Comparison of ENCODE assay signal across 8 cellular contexts in the genomic region with DNA sequence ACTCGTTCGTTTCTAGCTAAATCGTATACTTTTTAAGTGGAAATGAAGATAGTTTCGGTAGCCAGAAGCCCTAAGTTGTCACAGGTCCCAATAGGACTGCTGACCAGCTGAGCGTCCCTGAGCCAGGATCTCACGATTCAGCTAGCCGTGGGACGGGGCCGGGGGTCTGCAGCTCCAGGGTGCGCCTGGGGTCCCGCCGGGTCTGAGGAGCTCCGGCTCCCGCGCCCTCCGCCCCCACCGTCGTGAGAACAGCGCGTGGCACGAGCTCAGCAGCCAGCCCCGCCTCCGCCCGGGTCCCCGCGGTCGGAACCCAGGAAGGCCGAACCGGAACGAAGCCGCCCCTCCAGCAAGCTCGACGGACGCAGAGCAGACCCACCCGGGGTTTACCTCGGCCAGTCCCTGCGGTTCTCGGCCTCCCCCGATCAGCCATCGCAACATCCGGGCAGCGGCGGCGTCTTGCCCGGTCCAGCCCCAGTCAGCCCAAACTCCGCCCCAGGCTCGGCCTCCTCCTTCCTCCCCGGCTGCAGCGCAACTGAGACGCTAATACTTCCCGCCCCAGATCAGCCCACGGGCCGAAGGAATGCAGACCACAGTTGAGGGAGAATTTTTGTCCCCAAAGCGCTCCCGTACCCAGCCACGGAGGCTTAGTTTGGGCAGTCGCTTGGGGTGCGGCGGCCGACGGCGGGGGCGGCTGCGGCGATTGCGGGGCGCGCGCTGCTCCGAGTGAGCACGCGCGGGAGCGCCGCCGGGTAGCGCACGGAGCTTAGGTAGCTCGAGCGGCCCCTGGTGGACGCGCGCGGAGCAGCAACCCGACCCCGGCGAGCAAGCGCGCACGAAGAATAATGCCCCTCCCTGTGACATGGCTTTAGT. TPM values are rescaled to one million over a fixed set of nuclear protein-coding genes. Genes with fewer than 3 reads are reported as not detected.
A peak's percentile ranks its signal among the peaks of the same experiment; 100 is the strongest.
DNase-seq lines count a peak whose midpoint lies in the region; ATAC-seq and TF ChIP-seq lines count a peak whose summit lies in the region.

A gene with protein sequence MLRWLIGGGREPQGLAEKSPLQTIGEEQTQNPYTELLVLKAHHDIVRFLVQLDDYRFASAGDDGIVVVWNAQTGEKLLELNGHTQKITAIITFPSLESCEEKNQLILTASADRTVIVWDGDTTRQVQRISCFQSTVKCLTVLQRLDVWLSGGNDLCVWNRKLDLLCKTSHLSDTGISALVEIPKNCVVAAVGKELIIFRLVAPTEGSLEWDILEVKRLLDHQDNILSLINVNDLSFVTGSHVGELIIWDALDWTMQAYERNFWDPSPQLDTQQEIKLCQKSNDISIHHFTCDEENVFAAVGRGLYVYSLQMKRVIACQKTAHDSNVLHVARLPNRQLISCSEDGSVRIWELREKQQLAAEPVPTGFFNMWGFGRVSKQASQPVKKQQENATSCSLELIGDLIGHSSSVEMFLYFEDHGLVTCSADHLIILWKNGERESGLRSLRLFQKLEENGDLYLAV (minus strand): TSS at position 534 of the 870 bp plus-strand sequence. CDS start 96 bp downstream, at position 438.

- H3K36me3 Mint-ChIP-seq in activated naive CD4-positive, alpha-beta T cell treated with anti-CD3 and anti-CD28 coated beads, Interleukin-2, amount 50 U/mL, for 24 hours = no peaks in the 10 kb centered on the region

- peak within 1 kb of the TSS; percentile 97 to 99 for H3K27ac ChIP-seq in testis

- H3K27me3 ChIP-seq in testis = no peaks in the 10 kb centered on the region

- H3K27ac Mint-ChIP-seq in activated naive CD4-positive, alpha-beta T cell treated with anti-CD3 and anti-CD28 coated beads, Interleukin-2, amount 50 U/mL, for 24 hours = peak within 1 kb of the TSS; percentile 79

- H3K4me3 Mint-ChIP-seq in activated naive CD4-positive, alpha-beta T cell treated with anti-CD3 and anti-CD28 coated beads, Interleukin-2, amount 50 U/mL, for 24 hours = peak within 1 kb of the TSS; percentile 85

- peaks cover 13% of the 10 kb centered on the region for H3K27me3 Mint-ChIP-seq in activated naive CD4-positive, alpha-beta T cell treated with anti-CD3 and anti-CD28 coated beads, Interleukin-2, amount 50 U/mL, for 24 hours

- peaks cover 8% of the 10 kb centered on the region for H3K4me1 ChIP-seq in testis

- peak; percentile 89 for ATAC-seq in HG02571 (IDR thresholded peaks at IDR 0.05; ENCODE audit: unreplicated experiment)
- peak; percentile 97 for ATAC-seq in SK-N-SH treated with all-trans-retinoic acid at 6 μM for 48 hours
- peak; percentile 97 for ATAC-seq in omental fat pad (ENCODE audit: low FRiP score)

- no peaks in the 10 kb centered on the region for H3K9me3 ChIP-seq in testis

- 0% methylated on average over 16 to 77 of the region's 90 CpGs for WGBS in testis, 2 donors

- H3K4me1 Mint-ChIP-seq in activated naive CD4-positive, alpha-beta T cell treated with anti-CD3 and anti-CD28 coated beads, Interleukin-2, amount 50 U/mL, for 24 hours = peaks cover 15% of the 10 kb centered on the region

- H3K4me3 ChIP-seq in NB4 (ENCODE audit: low read depth, low read length) (peak within 1 kb of the TSS; percentile 80), testis (peak within 1 kb of the TSS; percentile 84 to 97)

- DNase-seq in GM10266 (ENCODE audit: extremely low spot score) (peak; percentile 92), NB4 (ENCODE audit: low read depth) (peak; percentile 97), glomerular endothelial cell (ENCODE audit: extremely low read depth, low read depth, low spot score) (peak; percentile 45), omental fat pad (ENCODE audit: low spot score) (peak; percentile 65), testis (peak; percentile 94)

- no peaks in the 10 kb centered on the region for H3K9me3 Mint-ChIP-seq in activated naive CD4-positive, alpha-beta T cell treated with anti-CD3 and anti-CD28 coated beads, Interleukin-2, amount 50 U/mL, for 24 hours

- intact Hi-C loops in testis (cut with DNase I; ENCODE audit: low total_unique reads) = loop anchor here (5.0 kb wide), 1 partner anchor 405 kb away; a partner anchor contains a TSS

- peak; percentile 55 for TF ChIP-seq POLR2A in NB4 (IDR thresholded peaks at IDR 0.05; ENCODE audit: extremely low read depth, insufficient read length)
- TF ChIP-seq POLR2A in testis (IDR thresholded peaks at IDR 0.05) = no peak

- TF ChIP-seq CTCF in GM10266 (IDR thresholded peaks at IDR 0.05; ENCODE audit: control insufficient read depth, insufficient read depth, low read depth, missing control alignments) (peak; percentile 95), NB4 (IDR thresholded peaks at IDR 0.05; ENCODE audit: low read depth, low read length) (peak; percentile 66), omental fat pad (IDR thresholded peaks at IDR 0.05) (peak in 1 of 3 donors; percentile 94), testis (IDR thresholded peaks at IDR 0.05) (peak; percentile 95 to 98 (median 96))

- no peaks in the 10 kb centered on the region for H3K36me3 ChIP-seq in testis (ENCODE audit: low read depth, missing control alignments)

TF ChIP-seq in SK-N-SH treated with all-trans-retinoic acid at 6 μM for 48 hours, 23 proteins besides CTCF, POLR2A, EP300 and RAD21 (continues in another document):
- TF ChIP-seq, protein P1, sequence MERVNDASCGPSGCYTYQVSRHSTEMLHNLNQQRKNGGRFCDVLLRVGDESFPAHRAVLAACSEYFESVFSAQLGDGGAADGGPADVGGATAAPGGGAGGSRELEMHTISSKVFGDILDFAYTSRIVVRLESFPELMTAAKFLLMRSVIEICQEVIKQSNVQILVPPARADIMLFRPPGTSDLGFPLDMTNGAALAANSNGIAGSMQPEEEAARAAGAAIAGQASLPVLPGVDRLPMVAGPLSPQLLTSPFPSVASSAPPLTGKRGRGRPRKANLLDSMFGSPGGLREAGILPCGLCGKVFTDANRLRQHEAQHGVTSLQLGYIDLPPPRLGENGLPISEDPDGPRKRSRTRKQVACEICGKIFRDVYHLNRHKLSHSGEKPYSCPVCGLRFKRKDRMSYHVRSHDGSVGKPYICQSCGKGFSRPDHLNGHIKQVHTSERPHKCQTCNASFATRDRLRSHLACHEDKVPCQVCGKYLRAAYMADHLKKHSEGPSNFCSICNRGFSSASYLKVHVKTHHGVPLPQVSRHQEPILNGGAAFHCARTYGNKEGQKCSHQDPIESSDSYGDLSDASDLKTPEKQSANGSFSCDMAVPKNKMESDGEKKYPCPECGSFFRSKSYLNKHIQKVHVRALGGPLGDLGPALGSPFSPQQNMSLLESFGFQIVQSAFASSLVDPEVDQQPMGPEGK (CRISPR knock-in tag; IDR thresholded peaks at IDR 0.05; ENCODE audit: borderline replicate concordance) = peak; percentile 23; the same call in 1 of the 2 replicates
- TF ChIP-seq ZFP3 (CRISPR knock-in tag; IDR thresholded peaks at IDR 0.05) (0 out of 2 replicates have a peak, but pooled peaks have one; percentile 47), OSR1 (CRISPR knock-in tag; IDR thresholded peaks at IDR 0.05) (no peak), RARB (CRISPR knock-in tag; IDR thresholded peaks at IDR 0.05) (no peak), ZC3H10 (CRISPR knock-in tag; IDR thresholded peaks at IDR 0.05) (no peak), CSDC2 (CRISPR knock-in tag; IDR thresholded peaks at IDR 0.05) (no peak), TOX (CRISPR knock-in tag; IDR thresholded peaks at IDR 0.05; ENCODE audit: borderline replicate concordance) (no peak), TCF4 (CRISPR knock-in tag; IDR thresholded peaks at IDR 0.05; ENCODE audit: borderline replicate concordance) (no peak), GLIS3 (CRISPR knock-in tag; IDR thresholded peaks at IDR 0.05) (no peak)
- TF ChIP-seq, protein P2, sequence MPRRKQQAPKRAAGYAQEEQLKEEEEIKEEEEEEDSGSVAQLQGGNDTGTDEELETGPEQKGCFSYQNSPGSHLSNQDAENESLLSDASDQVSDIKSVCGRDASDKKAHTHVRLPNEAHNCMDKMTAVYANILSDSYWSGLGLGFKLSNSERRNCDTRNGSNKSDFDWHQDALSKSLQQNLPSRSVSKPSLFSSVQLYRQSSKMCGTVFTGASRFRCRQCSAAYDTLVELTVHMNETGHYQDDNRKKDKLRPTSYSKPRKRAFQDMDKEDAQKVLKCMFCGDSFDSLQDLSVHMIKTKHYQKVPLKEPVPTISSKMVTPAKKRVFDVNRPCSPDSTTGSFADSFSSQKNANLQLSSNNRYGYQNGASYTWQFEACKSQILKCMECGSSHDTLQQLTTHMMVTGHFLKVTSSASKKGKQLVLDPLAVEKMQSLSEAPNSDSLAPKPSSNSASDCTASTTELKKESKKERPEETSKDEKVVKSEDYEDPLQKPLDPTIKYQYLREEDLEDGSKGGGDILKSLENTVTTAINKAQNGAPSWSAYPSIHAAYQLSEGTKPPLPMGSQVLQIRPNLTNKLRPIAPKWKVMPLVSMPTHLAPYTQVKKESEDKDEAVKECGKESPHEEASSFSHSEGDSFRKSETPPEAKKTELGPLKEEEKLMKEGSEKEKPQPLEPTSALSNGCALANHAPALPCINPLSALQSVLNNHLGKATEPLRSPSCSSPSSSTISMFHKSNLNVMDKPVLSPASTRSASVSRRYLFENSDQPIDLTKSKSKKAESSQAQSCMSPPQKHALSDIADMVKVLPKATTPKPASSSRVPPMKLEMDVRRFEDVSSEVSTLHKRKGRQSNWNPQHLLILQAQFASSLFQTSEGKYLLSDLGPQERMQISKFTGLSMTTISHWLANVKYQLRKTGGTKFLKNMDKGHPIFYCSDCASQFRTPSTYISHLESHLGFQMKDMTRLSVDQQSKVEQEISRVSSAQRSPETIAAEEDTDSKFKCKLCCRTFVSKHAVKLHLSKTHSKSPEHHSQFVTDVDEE (CRISPR knock-in tag; IDR thresholded peaks at IDR 0.05) = 0 out of 2 replicates have a peak, but pooled peaks have one; percentile 54
- TF ChIP-seq, protein P3, sequence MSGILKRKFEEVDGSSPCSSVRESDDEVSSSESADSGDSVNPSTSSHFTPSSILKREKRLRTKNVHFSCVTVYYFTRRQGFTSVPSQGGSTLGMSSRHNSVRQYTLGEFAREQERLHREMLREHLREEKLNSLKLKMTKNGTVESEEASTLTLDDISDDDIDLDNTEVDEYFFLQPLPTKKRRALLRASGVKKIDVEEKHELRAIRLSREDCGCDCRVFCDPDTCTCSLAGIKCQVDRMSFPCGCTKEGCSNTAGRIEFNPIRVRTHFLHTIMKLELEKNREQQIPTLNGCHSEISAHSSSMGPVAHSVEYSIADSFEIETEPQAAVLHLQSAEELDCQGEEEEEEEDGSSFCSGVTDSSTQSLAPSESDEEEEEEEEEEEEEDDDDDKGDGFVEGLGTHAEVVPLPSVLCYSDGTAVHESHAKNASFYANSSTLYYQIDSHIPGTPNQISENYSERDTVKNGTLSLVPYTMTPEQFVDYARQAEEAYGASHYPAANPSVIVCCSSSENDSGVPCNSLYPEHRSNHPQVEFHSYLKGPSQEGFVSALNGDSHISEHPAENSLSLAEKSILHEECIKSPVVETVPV (CRISPR knock-in tag; IDR thresholded peaks at IDR 0.05) = no peak

RNA-seq across cellular contexts. Expression of the gene that starts here (rescaled TPM):
- total RNA-seq in glomerular endothelial cell = 38.4 and 39.5 TPM in 2 replicates
- 10 to 100 TPM; 35.4 to 67.1 (median 40.4) TPM for total RNA-seq in omental fat pad
- total RNA-seq in testis = 10 to 100 TPM; 33.9 to 46.5 TPM
- 58.7 TPM for polyA plus RNA-seq in testis (ENCODE audit: insufficient read depth, low read depth, low replicate concordance)

Comparison
In these comparisons a context has a peak if more than half of its experiments do, and no peak if none do; other contexts are left out.
1. Peak in every context shown above with its lines: DNase-seq, ATAC-seq, H3K4me3 ChIP-seq and H3K27ac ChIP-seq.
2. DNase-seq: peak in every context shown above with its lines; median percentile 97 in NB4; 94 in testis; 92 in GM10266; 65 in omental fat pad; 45 in glomerular endothelial cell.